In genomic region chr4:7472443-7473013, GRCh38 we compare ENCODE assay signal across 1 cellular context.
TF ChIP-seq lines count a peak whose summit lies in the region.

No MANE protein-coding gene starts in this region.

TF ChIP-seq in GM23338, 12 proteins besides CTCF, POLR2A, EP300 and RAD21:
- TF ChIP-seq, protein P1, sequence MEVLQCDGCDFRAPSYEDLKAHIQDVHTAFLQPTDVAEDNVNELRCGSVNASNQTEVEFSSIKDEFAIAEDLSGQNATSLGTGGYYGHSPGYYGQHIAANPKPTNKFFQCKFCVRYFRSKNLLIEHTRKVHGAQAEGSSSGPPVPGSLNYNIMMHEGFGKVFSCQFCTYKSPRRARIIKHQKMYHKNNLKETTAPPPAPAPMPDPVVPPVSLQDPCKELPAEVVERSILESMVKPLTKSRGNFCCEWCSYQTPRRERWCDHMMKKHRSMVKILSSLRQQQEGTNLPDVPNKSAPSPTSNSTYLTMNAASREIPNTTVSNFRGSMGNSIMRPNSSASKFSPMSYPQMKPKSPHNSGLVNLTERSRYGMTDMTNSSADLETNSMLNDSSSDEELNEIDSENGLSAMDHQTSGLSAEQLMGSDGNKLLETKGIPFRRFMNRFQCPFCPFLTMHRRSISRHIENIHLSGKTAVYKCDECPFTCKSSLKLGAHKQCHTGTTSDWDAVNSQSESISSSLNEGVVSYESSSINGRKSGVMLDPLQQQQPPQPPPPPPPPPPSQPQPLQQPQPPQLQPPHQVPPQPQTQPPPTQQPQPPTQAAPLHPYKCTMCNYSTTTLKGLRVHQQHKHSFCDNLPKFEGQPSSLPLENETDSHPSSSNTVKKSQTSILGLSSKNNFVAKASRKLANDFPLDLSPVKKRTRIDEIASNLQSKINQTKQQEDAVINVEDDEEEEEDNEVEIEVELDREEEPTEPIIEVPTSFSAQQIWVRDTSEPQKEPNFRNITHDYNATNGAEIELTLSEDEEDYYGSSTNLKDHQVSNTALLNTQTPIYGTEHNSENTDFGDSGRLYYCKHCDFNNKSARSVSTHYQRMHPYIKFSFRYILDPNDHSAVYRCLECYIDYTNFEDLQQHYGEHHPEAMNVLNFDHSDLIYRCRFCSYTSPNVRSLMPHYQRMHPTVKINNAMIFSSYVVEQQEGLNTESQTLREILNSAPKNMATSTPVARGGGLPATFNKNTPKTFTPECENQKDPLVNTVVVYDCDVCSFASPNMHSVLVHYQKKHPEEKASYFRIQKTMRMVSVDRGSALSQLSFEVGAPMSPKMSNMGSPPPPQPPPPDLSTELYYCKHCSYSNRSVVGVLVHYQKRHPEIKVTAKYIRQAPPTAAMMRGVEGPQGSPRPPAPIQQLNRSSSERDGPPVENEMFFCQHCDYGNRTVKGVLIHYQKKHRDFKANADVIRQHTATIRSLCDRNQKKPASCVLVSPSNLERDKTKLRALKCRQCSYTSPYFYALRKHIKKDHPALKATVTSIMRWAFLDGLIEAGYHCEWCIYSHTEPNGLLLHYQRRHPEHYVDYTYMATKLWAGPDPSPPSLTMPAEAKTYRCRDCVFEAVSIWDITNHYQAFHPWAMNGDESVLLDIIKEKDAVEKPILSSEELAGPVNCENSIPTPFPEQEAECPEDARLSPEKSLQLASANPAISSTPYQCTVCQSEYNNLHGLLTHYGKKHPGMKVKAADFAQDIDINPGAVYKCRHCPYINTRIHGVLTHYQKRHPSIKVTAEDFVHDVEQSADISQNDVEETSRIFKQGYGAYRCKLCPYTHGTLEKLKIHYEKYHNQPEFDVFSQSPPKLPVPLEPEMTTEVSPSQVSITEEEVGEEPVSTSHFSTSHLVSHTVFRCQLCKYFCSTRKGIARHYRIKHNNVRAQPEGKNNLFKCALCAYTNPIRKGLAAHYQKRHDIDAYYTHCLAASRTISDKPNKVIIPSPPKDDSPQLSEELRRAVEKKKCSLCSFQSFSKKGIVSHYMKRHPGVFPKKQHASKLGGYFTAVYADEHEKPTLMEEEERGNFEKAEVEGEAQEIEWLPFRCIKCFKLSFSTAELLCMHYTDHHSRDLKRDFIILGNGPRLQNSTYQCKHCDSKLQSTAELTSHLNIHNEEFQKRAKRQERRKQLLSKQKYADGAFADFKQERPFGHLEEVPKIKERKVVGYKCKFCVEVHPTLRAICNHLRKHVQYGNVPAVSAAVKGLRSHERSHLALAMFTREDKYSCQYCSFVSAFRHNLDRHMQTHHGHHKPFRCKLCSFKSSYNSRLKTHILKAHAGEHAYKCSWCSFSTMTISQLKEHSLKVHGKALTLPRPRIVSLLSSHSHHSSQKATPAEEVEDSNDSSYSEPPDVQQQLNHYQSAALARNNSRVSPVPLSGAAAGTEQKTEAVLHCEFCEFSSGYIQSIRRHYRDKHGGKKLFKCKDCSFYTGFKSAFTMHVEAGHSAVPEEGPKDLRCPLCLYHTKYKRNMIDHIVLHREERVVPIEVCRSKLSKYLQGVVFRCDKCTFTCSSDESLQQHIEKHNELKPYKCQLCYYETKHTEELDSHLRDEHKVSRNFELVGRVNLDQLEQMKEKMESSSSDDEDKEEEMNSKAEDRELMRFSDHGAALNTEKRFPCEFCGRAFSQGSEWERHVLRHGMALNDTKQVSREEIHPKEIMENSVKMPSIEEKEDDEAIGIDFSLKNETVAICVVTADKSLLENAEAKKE (CRISPR knock-in tag; IDR thresholded peaks at IDR 0.05), result no peak
- TF ChIP-seq NANOG (IDR thresholded peaks at IDR 0.05; ENCODE audit: borderline replicate concordance) (no peak), ZNF331 (CRISPR knock-in tag; IDR thresholded peaks at IDR 0.05; ENCODE audit: low read depth) (no peak), ZNF114 (CRISPR knock-in tag; IDR thresholded peaks at IDR 0.05) (no peak), EZH2phosphoT487 (IDR thresholded peaks at IDR 0.05; ENCODE audit: unreplicated experiment) (no peak), JUNB (IDR thresholded peaks at IDR 0.05; ENCODE audit: unreplicated experiment) (no peak), STAT1 (IDR thresholded peaks at IDR 0.05; ENCODE audit: unreplicated experiment) (no peak), CREB1 (CRISPR knock-in tag; IDR thresholded peaks at IDR 0.05; ENCODE audit: low read depth) (no peak), EZH2 (IDR thresholded peaks at IDR 0.05; ENCODE audit: low read depth, unreplicated experiment) (no peak), POLR2AphosphoS5 (IDR thresholded peaks at IDR 0.05; ENCODE audit: low read depth) (no peak)
- TF ChIP-seq, protein P2, sequence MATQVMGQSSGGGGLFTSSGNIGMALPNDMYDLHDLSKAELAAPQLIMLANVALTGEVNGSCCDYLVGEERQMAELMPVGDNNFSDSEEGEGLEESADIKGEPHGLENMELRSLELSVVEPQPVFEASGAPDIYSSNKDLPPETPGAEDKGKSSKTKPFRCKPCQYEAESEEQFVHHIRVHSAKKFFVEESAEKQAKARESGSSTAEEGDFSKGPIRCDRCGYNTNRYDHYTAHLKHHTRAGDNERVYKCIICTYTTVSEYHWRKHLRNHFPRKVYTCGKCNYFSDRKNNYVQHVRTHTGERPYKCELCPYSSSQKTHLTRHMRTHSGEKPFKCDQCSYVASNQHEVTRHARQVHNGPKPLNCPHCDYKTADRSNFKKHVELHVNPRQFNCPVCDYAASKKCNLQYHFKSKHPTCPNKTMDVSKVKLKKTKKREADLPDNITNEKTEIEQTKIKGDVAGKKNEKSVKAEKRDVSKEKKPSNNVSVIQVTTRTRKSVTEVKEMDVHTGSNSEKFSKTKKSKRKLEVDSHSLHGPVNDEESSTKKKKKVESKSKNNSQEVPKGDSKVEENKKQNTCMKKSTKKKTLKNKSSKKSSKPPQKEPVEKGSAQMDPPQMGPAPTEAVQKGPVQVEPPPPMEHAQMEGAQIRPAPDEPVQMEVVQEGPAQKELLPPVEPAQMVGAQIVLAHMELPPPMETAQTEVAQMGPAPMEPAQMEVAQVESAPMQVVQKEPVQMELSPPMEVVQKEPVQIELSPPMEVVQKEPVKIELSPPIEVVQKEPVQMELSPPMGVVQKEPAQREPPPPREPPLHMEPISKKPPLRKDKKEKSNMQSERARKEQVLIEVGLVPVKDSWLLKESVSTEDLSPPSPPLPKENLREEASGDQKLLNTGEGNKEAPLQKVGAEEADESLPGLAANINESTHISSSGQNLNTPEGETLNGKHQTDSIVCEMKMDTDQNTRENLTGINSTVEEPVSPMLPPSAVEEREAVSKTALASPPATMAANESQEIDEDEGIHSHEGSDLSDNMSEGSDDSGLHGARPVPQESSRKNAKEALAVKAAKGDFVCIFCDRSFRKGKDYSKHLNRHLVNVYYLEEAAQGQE (IDR thresholded peaks at IDR 0.05; ENCODE audit: unreplicated experiment), result no peak
- TF ChIP-seq, protein P3, sequence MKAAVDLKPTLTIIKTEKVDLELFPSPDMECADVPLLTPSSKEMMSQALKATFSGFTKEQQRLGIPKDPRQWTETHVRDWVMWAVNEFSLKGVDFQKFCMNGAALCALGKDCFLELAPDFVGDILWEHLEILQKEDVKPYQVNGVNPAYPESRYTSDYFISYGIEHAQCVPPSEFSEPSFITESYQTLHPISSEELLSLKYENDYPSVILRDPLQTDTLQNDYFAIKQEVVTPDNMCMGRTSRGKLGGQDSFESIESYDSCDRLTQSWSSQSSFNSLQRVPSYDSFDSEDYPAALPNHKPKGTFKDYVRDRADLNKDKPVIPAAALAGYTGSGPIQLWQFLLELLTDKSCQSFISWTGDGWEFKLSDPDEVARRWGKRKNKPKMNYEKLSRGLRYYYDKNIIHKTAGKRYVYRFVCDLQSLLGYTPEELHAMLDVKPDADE (IDR thresholded peaks at IDR 0.05), result no peak
